ENCODE assay signal across 22 cellular contexts in the genomic region with DNA sequence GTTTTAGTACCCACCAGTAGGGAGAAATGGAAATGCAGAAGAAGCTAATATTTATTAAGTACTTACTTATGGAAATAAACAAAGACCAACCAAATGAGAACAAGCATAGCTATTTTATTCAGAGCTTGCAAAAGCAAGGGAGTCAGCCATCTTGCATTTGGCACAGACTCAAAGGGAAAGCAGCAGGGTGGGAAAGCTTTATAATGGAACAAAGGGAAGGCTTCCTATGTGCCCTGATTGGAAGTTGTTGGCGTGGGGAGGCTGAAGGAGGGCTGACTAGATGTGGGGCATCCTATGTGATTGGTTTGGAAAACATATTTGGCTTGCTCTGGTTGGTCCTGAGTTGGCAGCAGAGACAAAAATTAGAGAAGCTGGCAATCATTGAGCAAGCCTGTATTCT.
DNase-seq lines count a peak whose midpoint lies in the region; ATAC-seq, FAIRE-seq and TF ChIP-seq lines count a peak whose summit lies in the region.
"Had no signal": no experiment of that assay in that cellular context is flagged by ENCODE, and none has a peak within 500 bp of the region (broad histone marks: within the 10 kb centered on the region; RNA-seq: fewer than 3 reads in every experiment).

No MANE protein-coding gene starts in this region.

- CTCF ChIA-PET in endothelial cell of umbilical vein (lab: Charles Lee) = interaction anchor here (1.5 kb wide), 1 partner anchor 327 kb away, joined by 5 read pairs; no protein-coding TSS in a partner anchor

- H3K9me3 ChIP-seq in endothelial cell of umbilical vein (replicated peaks; ENCODE audit: control insufficient read depth, insufficient read depth, low read length) = no peaks in the 10 kb centered on the region
- H3K9me3 ChIP-seq in GM23248 (ENCODE audit: low read depth) = no peaks in the 10 kb centered on the region
- H3K9me3 ChIP-seq: right lobe of liver, thoracic aorta had no signal

- H3K27me3 ChIP-seq in endothelial cell of umbilical vein (ENCODE audit: control insufficient read depth in 2 of 2, insufficient read depth in 2 of 2, low read length in 2 of 2) (no peaks in the 10 kb centered on the region), GM23248 (replicated peaks; ENCODE audit: insufficient read depth) (no peaks in the 10 kb centered on the region)
- H3K27me3 ChIP-seq: right lobe of liver had no signal

- WGBS in GM23248 (ENCODE audit: low coverage in 1 of 2, low lambda C conversion rate in 2 of 2, missing lambda C conversion rate in 2 of 2), 2 experiments = 5 to 7% methylated on average over 1 of the region's 1 CpG

- DNase-seq in DMS 273 treated with DMSO at 0.1 percent for 48 hours (lab: John Stamatoyannopoulos, UW) (peak; percentile 26), NCI-H446 (lab: John Stamatoyannopoulos, UW) (peak; percentile 1 to 61), endothelial cell of umbilical vein (ENCODE audit: low read depth, low spot score) (peak; percentile 16), osteocyte (ENCODE audit: extremely low spot score, unreplicated experiment) (no peak), GM23248 (no peak)
- DNase-seq: activated CD4-positive, alpha-beta T cell treated with anti-CD3 and anti-CD28 coated beads, Interleukin-2, amount 50 U/mL, for 1 hour; Calu3; HFFc6; left colon; naive thymus-derived CD4-positive, alpha-beta T cell; NCI-H2081; NCI-H510A treated with DMSO at 0.1 percent for 48 hours; right lobe of liver; stimulated activated naive CD4-positive, alpha-beta T cell treated with Interleukin-2 at 50 U/mL for 16 hours had no signal

- H3K27ac ChIP-seq in endothelial cell of umbilical vein (ENCODE audit: insufficient read depth, low read depth, low read length) (no peak overlapping the region), GM23248 (no peak overlapping the region)
- H3K27ac ChIP-seq: C4-2B, right lobe of liver, thoracic aorta had no signal

- no peak overlapping the region for H3K9ac ChIP-seq in endothelial cell of umbilical vein (replicated peaks; ENCODE audit: extremely low read depth, insufficient read depth, low read length)
- H3K9ac ChIP-seq in GM23248 = no peak overlapping the region

- no peaks in the 10 kb centered on the region for H3F3A ChIP-seq in GM23248 (ENCODE audit: insufficient read depth)

- dilution Hi-C loops in endothelial cell of umbilical vein (cut with MboI; ENCODE audit: extremely low pct_ligation_motif_present, low sequenced_read_pairs) = no loop called here

- no peaks in the 10 kb centered on the region for H3K27me3 Mint-ChIP-seq in osteocyte (ENCODE audit: unreplicated experiment)
- H3K27me3 Mint-ChIP-seq: activated naive CD4-positive, alpha-beta T cell treated with anti-CD3 and anti-CD28 coated beads, Interleukin-2, amount 50 U/mL, for 24 hours; dendritic cell treated with granulocyte-macrophage colony-stimulating factor and Interleukin-4, amounts not matched to agents 40 ng/mL and 50 ng/mL, for 4 days; naive thymus-derived CD4-positive, alpha-beta T cell had no signal

- no peaks in the 10 kb centered on the region for H3K36me3 Mint-ChIP-seq in osteocyte (ENCODE audit: unreplicated experiment)
- H3K36me3 Mint-ChIP-seq: activated naive CD4-positive, alpha-beta T cell treated with anti-CD3 and anti-CD28 coated beads, Interleukin-2, amount 50 U/mL, for 24 hours; naive thymus-derived CD4-positive, alpha-beta T cell had no signal

- no TSS peak for BruUV-seq in endothelial cell of umbilical vein (replicated peaks; lab: Mats Ljungman, UMichigan)

- H3K27ac Mint-ChIP-seq in osteocyte (ENCODE audit: unreplicated experiment) = peak overlapping the region; percentile 0
- H3K27ac Mint-ChIP-seq: activated naive CD4-positive, alpha-beta T cell treated with anti-CD3 and anti-CD28 coated beads, Interleukin-2, amount 50 U/mL, for 24 hours; dendritic cell treated with granulocyte-macrophage colony-stimulating factor and Interleukin-4, amounts not matched to agents 40 ng/mL and 50 ng/mL, for 4 days; HFFc6; naive thymus-derived CD4-positive, alpha-beta T cell; T-helper 2 cell treated with Interferon-gamma antibody and Interleukin-4, amounts not matched to agents 5 μg/mL and 100 μg/mL, for 36 hours had no signal

- TF ChIP-seq POLR2A in endothelial cell of umbilical vein (IDR thresholded peaks at IDR 0.05; ENCODE audit: low read depth, low read length) = no peak

- H3K79me2 ChIP-seq in endothelial cell of umbilical vein (ENCODE audit: control insufficient read depth, insufficient read depth, low read length) (no peaks in the 10 kb centered on the region), GM23248 (ENCODE audit: insufficient read depth) (no peaks in the 10 kb centered on the region)

- H4K20me1 ChIP-seq in endothelial cell of umbilical vein (replicated peaks; ENCODE audit: control insufficient read depth, extremely low read depth, insufficient read depth, low read length) (no peaks in the 10 kb centered on the region), GM23248 (ENCODE audit: insufficient read depth) (no peaks in the 10 kb centered on the region)

- no peak for FAIRE-seq in endothelial cell of umbilical vein (lab: Jason Lieb, UNC)
- FAIRE-seq: endometrium had no signal

- H3K4me2 ChIP-seq in endothelial cell of umbilical vein (ENCODE audit: insufficient read depth, low read length) = no peak overlapping the region
- no peak overlapping the region for H3K4me2 ChIP-seq in GM23248 (ENCODE audit: unreplicated experiment)

- H3K9me2 ChIP-seq in GM23248 (ENCODE audit: insufficient read depth) = no peaks in the 10 kb centered on the region

- POLR2A ChIA-PET in endothelial cell of umbilical vein (lab: Charles Lee) = no interaction called here

- H3K4me1 ChIP-seq in endothelial cell of umbilical vein (ENCODE audit: control insufficient read depth, extremely low read depth, insufficient read depth, low read length) (peaks cover 16% of the 10 kb centered on the region), GM23248 (ENCODE audit: insufficient read depth) (no peaks in the 10 kb centered on the region)
- H3K4me1 ChIP-seq: right lobe of liver had no signal

- H3K4me3 ChIP-seq in endothelial cell of umbilical vein (replicated peaks in 1 of 3; ENCODE audit: insufficient read depth in 1 of 3, low read depth in 1 of 3, low read length in 3 of 3) = no peak overlapping the region
- H3K4me3 ChIP-seq in GM23248 = no peak overlapping the region
- H3K4me3 ChIP-seq: right lobe of liver, thoracic aorta had no signal

- no peaks in the 10 kb centered on the region for H3K36me3 ChIP-seq in endothelial cell of umbilical vein (ENCODE audit: control insufficient read depth in 2 of 2, extremely low read depth in 1 of 2, insufficient read depth in 2 of 2, low read length in 2 of 2)
- no peaks in the 10 kb centered on the region for H3K36me3 ChIP-seq in GM23248 (ENCODE audit: low read depth)
- H3K36me3 ChIP-seq: right lobe of liver, thoracic aorta had no signal

- ATAC-seq in GM18498 (IDR thresholded peaks at IDR 0.05; ENCODE audit: unreplicated experiment) = no peak
- no peak for ATAC-seq in HG02623 (IDR thresholded peaks at IDR 0.05; ENCODE audit: unreplicated experiment)
- ATAC-seq: left colon; naive thymus-derived CD4-positive, alpha-beta T cell; right lobe of liver had no signal

- peaks cover 7% of the 10 kb centered on the region for H3K9me3 Mint-ChIP-seq in osteocyte (ENCODE audit: unreplicated experiment)
- H3K9me3 Mint-ChIP-seq: dendritic cell treated with granulocyte-macrophage colony-stimulating factor and Interleukin-4, amounts not matched to agents 40 ng/mL and 50 ng/mL, for 4 days had no signal

- intact Hi-C loops in endothelial cell of umbilical vein (cut with micrococcal nuclease) = no loop called here

- no peaks in the 10 kb centered on the region for H3K9me1 ChIP-seq in endothelial cell of umbilical vein (replicated peaks; ENCODE audit: control insufficient read depth, extremely low read depth, insufficient read depth, low read length)

- H3K4me3 Mint-ChIP-seq in osteocyte (ENCODE audit: unreplicated experiment) = no peak overlapping the region
- H3K4me3 Mint-ChIP-seq: activated naive CD4-positive, alpha-beta T cell treated with anti-CD3 and anti-CD28 coated beads, Interleukin-2, amount 50 U/mL, for 24 hours; dendritic cell treated with granulocyte-macrophage colony-stimulating factor and Interleukin-4, amounts not matched to agents 40 ng/mL and 50 ng/mL, for 4 days; HFFc6; naive thymus-derived CD4-positive, alpha-beta T cell; T-helper 2 cell treated with Interferon-gamma antibody and Interleukin-4, amounts not matched to agents 5 μg/mL and 100 μg/mL, for 36 hours had no signal

- TF ChIP-seq CTCF in endothelial cell of umbilical vein (IDR thresholded peaks at IDR 0.05; ENCODE audit: extremely low read depth in 1 of 2, insufficient read depth in 1 of 2, low read depth in 1 of 2, low read length in 2 of 2) (no peak), osteocyte (IDR thresholded peaks at IDR 0.05) (no peak)

- H2AFZ ChIP-seq in endothelial cell of umbilical vein (ENCODE audit: low read depth, low read length) (no peak overlapping the region), GM23248 (no peak overlapping the region)

- H3K4me1 Mint-ChIP-seq in osteocyte (ENCODE audit: unreplicated experiment) = peaks cover 59% of the 10 kb centered on the region
- H3K4me1 Mint-ChIP-seq: activated naive CD4-positive, alpha-beta T cell treated with anti-CD3 and anti-CD28 coated beads, Interleukin-2, amount 50 U/mL, for 24 hours; naive thymus-derived CD4-positive, alpha-beta T cell had no signal

- in situ Hi-C loops in GM23248 (cut with MboI) = no loop called here

TF ChIP-seq in endothelial cell of umbilical vein, 7 proteins besides CTCF, POLR2A, EP300 and RAD21:
- TF ChIP-seq GATA2 (IDR thresholded peaks at IDR 0.05; ENCODE audit: insufficient read depth, insufficient read length, low read depth, low read length) = no peak
- TF ChIP-seq, protein P1, sequence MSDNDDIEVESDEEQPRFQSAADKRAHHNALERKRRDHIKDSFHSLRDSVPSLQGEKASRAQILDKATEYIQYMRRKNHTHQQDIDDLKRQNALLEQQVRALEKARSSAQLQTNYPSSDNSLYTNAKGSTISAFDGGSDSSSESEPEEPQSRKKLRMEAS (IDR thresholded peaks at IDR 0.05; ENCODE audit: insufficient read depth, insufficient read length) = no peak
- TF ChIP-seq EZH2 (IDR thresholded peaks at IDR 0.05; ENCODE audit: borderline replicate concordance, low read depth, low read length, severe bottlenecking) = no peak
- no peak for TF ChIP-seq POLR2AphosphoS5 (IDR thresholded peaks at IDR 0.05; ENCODE audit: insufficient read depth, low read depth, low read length)
- no peak for TF ChIP-seq FOS (IDR thresholded peaks at IDR 0.05; ENCODE audit: borderline replicate concordance, insufficient read depth, low read length)
- no peak for TF ChIP-seq MYC (IDR thresholded peaks at IDR 0.05; ENCODE audit: low read depth, low read length)
- no peak for TF ChIP-seq JUN (IDR thresholded peaks at IDR 0.05; ENCODE audit: borderline replicate concordance, insufficient read depth, insufficient read length, low read depth)

Comparison
In these comparisons a context has a peak if more than half of its experiments do, and no peak if none do; other contexts are left out.
1. DNase-seq: peak in DMS 273 treated with DMSO at 0.1 percent for 48 hours (single experiment), NCI-H446 (2 of 2) and endothelial cell of umbilical vein (single experiment); none in osteocyte (single experiment) and GM23248 (single experiment).